21 cellular contexts compared by ENCODE assay signal in the genomic region with DNA sequence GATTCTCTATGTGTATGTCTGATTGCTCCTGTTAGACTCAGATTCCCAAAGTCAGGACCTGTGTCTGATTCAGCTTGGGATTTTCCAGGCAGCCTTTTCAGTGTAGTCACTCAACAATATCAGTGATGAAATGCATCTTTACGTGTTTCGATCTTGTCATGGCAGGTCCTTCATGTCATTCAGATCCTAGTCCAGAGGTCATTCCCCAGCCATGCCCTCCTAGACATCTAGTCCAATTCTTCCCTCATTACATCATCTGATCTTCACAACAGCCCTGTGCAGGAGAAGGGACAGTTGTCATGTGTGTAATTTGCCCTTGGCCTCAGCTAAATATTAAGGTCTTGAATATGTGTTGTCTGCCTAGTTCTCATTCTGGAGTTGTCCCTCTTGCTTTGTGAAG.
A peak's percentile ranks its signal among the peaks of the same experiment; 100 is the strongest.
DNase-seq lines count a peak whose midpoint lies in the region; ATAC-seq, FAIRE-seq and TF ChIP-seq lines count a peak whose summit lies in the region.
"Had no signal": no experiment of that assay in that cellular context is flagged by ENCODE, and none has a peak within 500 bp of the region (broad histone marks: within the 10 kb centered on the region; RNA-seq: fewer than 3 reads in every experiment).

No MANE protein-coding gene starts in this region.

- no peaks in the 10 kb centered on the region for H3K9me3 Mint-ChIP-seq in activated naive CD8-positive, alpha-beta T cell treated with anti-CD3 and anti-CD28 coated beads for 36 hours
- H3K9me3 Mint-ChIP-seq: CD4-positive, CD25-positive, alpha-beta regulatory T cell; CD8-positive, alpha-beta memory T cell had no signal

- H3K36me3 ChIP-seq in liver (ENCODE audit: control insufficient read depth in 4 of 4, insufficient read depth in 3 of 4, low read depth in 1 of 4, low read length in 3 of 4) = no peaks in the 10 kb centered on the region
- H3K36me3 ChIP-seq in lower lobe of right lung = no peaks in the 10 kb centered on the region
- H3K36me3 ChIP-seq: BE2C had no signal

- TF ChIP-seq CTCF in epithelial cell of esophagus (IDR thresholded peaks at IDR 0.05; ENCODE audit: insufficient read depth, low read depth, low read length, missing control alignments) = no peak
- TF ChIP-seq CTCF in foreskin keratinocyte (conservative IDR thresholded peaks at IDR 0.05) = no peak
- no peak for TF ChIP-seq CTCF in liver (IDR thresholded peaks at IDR 0.05; ENCODE audit: low read depth, low read length, missing input control)
- no peak for TF ChIP-seq CTCF in lower lobe of right lung (IDR thresholded peaks at IDR 0.05)

- H3K36me3 Mint-ChIP-seq in activated naive CD8-positive, alpha-beta T cell treated with anti-CD3 and anti-CD28 coated beads for 36 hours = no peaks in the 10 kb centered on the region
- H3K36me3 Mint-ChIP-seq: CD4-positive, CD25-positive, alpha-beta regulatory T cell; CD8-positive, alpha-beta memory T cell had no signal

- H3K27ac ChIP-seq in foreskin keratinocyte (no peak overlapping the region), liver (ENCODE audit: low read depth in 1 of 2, low read length in 2 of 2) (peak overlapping the region; percentile 54 to 86), lower lobe of right lung (no peak overlapping the region)

- H3K4me3 ChIP-seq in epithelial cell of esophagus (ENCODE audit: low read length) (no peak overlapping the region), liver (ENCODE audit: low read depth in 1 of 3, low read length in 3 of 3) (no peak overlapping the region), lower lobe of right lung (no peak overlapping the region)

- no peaks in the 10 kb centered on the region for H3K4me1 Mint-ChIP-seq in activated naive CD8-positive, alpha-beta T cell treated with anti-CD3 and anti-CD28 coated beads for 36 hours
- H3K4me1 Mint-ChIP-seq: CD8-positive, alpha-beta memory T cell had no signal

- H3K27ac Mint-ChIP-seq in activated naive CD8-positive, alpha-beta T cell treated with anti-CD3 and anti-CD28 coated beads for 36 hours = no peak overlapping the region
- H3K27ac Mint-ChIP-seq: CD4-positive, CD25-positive, alpha-beta regulatory T cell; CD8-positive, alpha-beta memory T cell had no signal

- DNase-seq in HTR-8/SVneo (ENCODE audit: insufficient read length, low spot score) (no peak), epithelial cell of esophagus (ENCODE audit: low read depth) (peak; percentile 67), foreskin keratinocyte (peak; percentile 35 to 52), GDM1 (lab: John Stamatoyannopoulos, UW) (no peak), NCI-H1092 (lab: John Stamatoyannopoulos, UW) (no peak), lower lobe of right lung (no peak)
- no peak for DNase-seq in activated naive CD8-positive, alpha-beta T cell treated with anti-CD3 and anti-CD28 coated beads for 36 hours
- DNase-seq: ACHN; BE2C; C1 segment of cervical spinal cord; CD4-positive, CD25-positive, alpha-beta regulatory T cell; CD8-positive, alpha-beta memory T cell; COR-L47; DMS153; DMS79; GF-D8; GOT3; H7 had no signal

- 58% methylated on average over 2 of the region's 2 CpGs for WGBS in liver

- peak; percentile 4 for FAIRE-seq in HTR-8/SVneo (lab: Jason Lieb, UNC)
- FAIRE-seq: A204.1 had no signal

- H3K27me3 ChIP-seq in foreskin keratinocyte = no peaks in the 10 kb centered on the region
- H3K27me3 ChIP-seq in liver (ENCODE audit: control insufficient read depth in 4 of 4, insufficient read depth in 4 of 4, low read length in 3 of 4) = no peaks in the 10 kb centered on the region
- no peaks in the 10 kb centered on the region for H3K27me3 ChIP-seq in lower lobe of right lung (ENCODE audit: low read depth)

- ATAC-seq in foreskin keratinocyte (no peak), lower lobe of right lung (no peak)
- ATAC-seq: HCT116 had no signal

- no peak for TF ChIP-seq RAD21 in liver (IDR thresholded peaks at IDR 0.05)

- H3K27me3 Mint-ChIP-seq in activated naive CD8-positive, alpha-beta T cell treated with anti-CD3 and anti-CD28 coated beads for 36 hours = peaks cover 11% of the 10 kb centered on the region

- H3K9ac ChIP-seq in liver (ENCODE audit: low read depth in 1 of 2, low read length in 2 of 2) = no peak overlapping the region

- H3K9me3 ChIP-seq in liver (ENCODE audit: control insufficient read depth in 4 of 4, low read length in 3 of 4) (no peaks in the 10 kb centered on the region), lower lobe of right lung (no peaks in the 10 kb centered on the region)
- H3K9me3 ChIP-seq: BE2C had no signal

- peaks cover 7% of the 10 kb centered on the region for H3K4me1 ChIP-seq in foreskin keratinocyte
- peaks cover 5 to 68% (median 50%) of the 10 kb centered on the region in 4 donors for H3K4me1 ChIP-seq in liver (ENCODE audit: control insufficient read depth in 4 of 4, insufficient read depth in 4 of 4, low read length in 3 of 4)
- H3K4me1 ChIP-seq in lower lobe of right lung = peaks cover under 1% of the 10 kb centered on the region
- H3K4me1 ChIP-seq: BE2C had no signal

- intact Hi-C loops in lower lobe of right lung (cut with DNase I) = no loop called here

- no peak overlapping the region for H3K4me3 Mint-ChIP-seq in activated naive CD8-positive, alpha-beta T cell treated with anti-CD3 and anti-CD28 coated beads for 36 hours
- H3K4me3 Mint-ChIP-seq: CD4-positive, CD25-positive, alpha-beta regulatory T cell; CD8-positive, alpha-beta memory T cell had no signal

TF ChIP-seq in liver, 16 proteins besides CTCF, POLR2A, EP300 and RAD21:
- no peak for TF ChIP-seq FOXA2 (IDR thresholded peaks at IDR 0.05)
- TF ChIP-seq HNF4A (conservative IDR thresholded peaks at IDR 0.05) = peak in 1 of 2 donors; percentile 55

Comparison
In these comparisons a context has a peak if more than half of its experiments do, and no peak if none do; other contexts are left out.
1. DNase-seq: peak in epithelial cell of esophagus (single experiment) and foreskin keratinocyte (2 of 2); none in HTR-8/SVneo (single experiment), activated naive CD8-positive, alpha-beta T cell treated with anti-CD3 and anti-CD28 coated beads for 36 hours (single experiment), GDM1 (single experiment), NCI-H1092 (single experiment) and lower lobe of right lung (single experiment).
2. H3K27ac ChIP-seq: peak in liver (2 of 2); none in foreskin keratinocyte (single experiment) and lower lobe of right lung (single experiment).